In the genomic region with DNA sequence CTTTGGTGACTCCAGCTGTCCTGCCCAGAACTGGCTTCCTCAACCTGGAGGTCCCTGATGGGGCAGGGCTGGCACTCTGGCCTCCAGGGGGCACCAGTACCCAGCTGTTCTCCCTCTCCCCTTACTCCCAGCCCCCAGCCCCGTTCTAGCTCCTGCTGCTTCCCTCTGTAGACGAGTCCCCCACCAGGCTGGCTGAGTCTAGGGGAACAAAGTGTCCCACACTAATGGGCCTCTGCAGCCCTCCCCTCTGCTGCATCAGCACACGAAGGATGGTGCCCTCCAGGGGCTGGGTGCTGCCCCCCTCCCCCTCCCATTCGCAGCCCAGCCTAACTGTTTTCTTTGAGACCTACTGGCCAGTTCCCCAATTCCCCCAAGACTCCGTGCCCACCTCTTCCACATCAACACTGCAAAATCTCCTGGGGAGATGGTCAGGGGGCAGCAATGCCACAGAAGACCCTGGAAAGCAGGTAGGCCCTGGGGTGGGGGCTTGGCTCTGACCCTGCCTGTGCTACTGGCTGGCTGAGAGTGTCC, we compare ENCODE assay signal across 1 cellular context.
TF ChIP-seq lines count a peak whose summit lies in the region.

No MANE protein-coding gene starts in this region.

TF ChIP-seq in H1, 55 proteins besides CTCF, POLR2A, EP300 and RAD21 (continued from another document):
- TF ChIP-seq SUZ12 (IDR thresholded peaks at IDR 0.05; ENCODE audit: low read length) (no peak), NANOG (IDR thresholded peaks at IDR 0.05; ENCODE audit: insufficient read depth, low read depth, low read length, poor library complexity, severe bottlenecking) (no peak), CEBPB (IDR thresholded peaks at IDR 0.05; ENCODE audit: low read depth, low read length) (no peak), KDM5A (IDR thresholded peaks at IDR 0.05; ENCODE audit: low read length) (no peak), BCL11A (IDR thresholded peaks at IDR 0.05; ENCODE audit: low read depth in 2 of 2, low read length in 2 of 2) (no peak), ATF3 (IDR thresholded peaks at IDR 0.05; ENCODE audit: insufficient read depth, low read depth, low read length) (no peak), CTBP2 (IDR thresholded peaks at IDR 0.05; ENCODE audit: borderline replicate concordance, insufficient read depth, insufficient read length, low read length) (no peak)
